In the genomic region with DNA sequence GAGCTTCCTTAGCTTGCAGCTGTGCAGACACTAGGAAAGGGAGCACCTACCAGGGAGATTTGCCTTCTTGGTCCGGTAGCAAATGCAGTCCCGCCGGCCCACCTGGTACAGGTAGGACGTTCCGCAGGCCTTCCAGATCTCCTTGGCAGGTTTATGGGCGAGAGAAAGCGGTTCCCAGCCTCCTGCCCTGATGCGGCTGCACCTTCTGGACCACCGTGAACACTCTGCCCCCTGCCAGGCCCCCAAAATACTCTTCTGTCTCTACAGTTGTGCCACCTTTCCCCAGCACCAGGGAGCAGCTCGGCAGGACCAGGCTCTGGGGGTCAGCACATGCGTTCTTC, we compare ENCODE assay signal across 10 cellular contexts.
DNase-seq lines count a peak whose midpoint lies in the region; ATAC-seq and TF ChIP-seq lines count a peak whose summit lies in the region.
"Had no signal": no experiment of that assay in that cellular context is flagged by ENCODE, and none has a peak within 500 bp of the region (broad histone marks: within the 10 kb centered on the region; RNA-seq: fewer than 3 reads in every experiment).

No MANE protein-coding gene starts in this region.

- no peak for TF ChIP-seq CTCF in neural crest cell (conservative IDR thresholded peaks at IDR 0.05)

- H3K4me1 Mint-ChIP-seq in stimulated activated naive CD8-positive, alpha-beta T cell treated with anti-CD3 and anti-CD28 coated beads, Interleukin-15, Interleukin-2, amounts not matched to agents 100 ng/mL and 50 ng/mL, for 24 hours (ENCODE audit: low read depth): peaks cover 7% of the 10 kb centered on the region
- peaks cover 4% of the 10 kb centered on the region for H3K4me1 Mint-ChIP-seq in neural crest cell

- no peaks in the 10 kb centered on the region for H3K9me3 Mint-ChIP-seq in stimulated activated naive CD8-positive, alpha-beta T cell treated with anti-CD3 and anti-CD28 coated beads, Interleukin-15, Interleukin-2, amounts not matched to agents 100 ng/mL and 50 ng/mL, for 24 hours
- H3K9me3 Mint-ChIP-seq in neural crest cell: no peaks in the 10 kb centered on the region

- H3K36me3 ChIP-seq in endocrine pancreas (ENCODE audit: control insufficient read depth, insufficient read depth, low read length): no peaks in the 10 kb centered on the region

- ATAC-seq in stimulated activated naive CD8-positive, alpha-beta T cell treated with anti-CD3 and anti-CD28 coated beads, Interleukin-15, Interleukin-2, amounts not matched to agents 100 U/mL and 50 U/mL, for 24 hours: no peak
- no peak for ATAC-seq in HG03378 (IDR thresholded peaks at IDR 0.05; ENCODE audit: unreplicated experiment)

- no peak overlapping the region for H3K9ac ChIP-seq in endocrine pancreas (ENCODE audit: control insufficient read depth, insufficient read depth, low read length)

- H3K9me3 ChIP-seq in endocrine pancreas (ENCODE audit: control insufficient read depth, low read length): no peaks in the 10 kb centered on the region

- no peak overlapping the region for H3K27ac Mint-ChIP-seq in stimulated activated naive CD8-positive, alpha-beta T cell treated with anti-CD3 and anti-CD28 coated beads, Interleukin-15, Interleukin-2, amounts not matched to agents 100 ng/mL and 50 ng/mL, for 24 hours
- H3K27ac Mint-ChIP-seq in neural crest cell (ENCODE audit: unreplicated experiment): peak overlapping the region; percentile 27

- peaks cover 19% of the 10 kb centered on the region for H3K27me3 Mint-ChIP-seq in stimulated activated naive CD8-positive, alpha-beta T cell treated with anti-CD3 and anti-CD28 coated beads, Interleukin-15, Interleukin-2, amounts not matched to agents 100 ng/mL and 50 ng/mL, for 24 hours
- H3K27me3 Mint-ChIP-seq in neural crest cell (ENCODE audit: low read depth): peaks cover 17% of the 10 kb centered on the region

- H3K4me3 Mint-ChIP-seq in stimulated activated naive CD8-positive, alpha-beta T cell treated with anti-CD3 and anti-CD28 coated beads, Interleukin-15, Interleukin-2, amounts not matched to agents 100 ng/mL and 50 ng/mL, for 24 hours: peak overlapping the region; percentile 49
- peak overlapping the region; percentile 61 for H3K4me3 Mint-ChIP-seq in neural crest cell

- DNase-seq in stimulated activated naive CD8-positive, alpha-beta T cell treated with anti-CD3 and anti-CD28 coated beads, Interleukin-15, Interleukin-2, amounts not matched to agents 100 U/mL and 50 U/mL, for 24 hours: no peak
- DNase-seq in neural crest cell (ENCODE audit: low read depth, low spot score): no peak
- no peak for DNase-seq in NOMO-1 (lab: John Stamatoyannopoulos, UW; ENCODE audit: unreplicated experiment in 2 of 2)
- no peak for DNase-seq in T-helper 9 cell
- DNase-seq in DMS79 (lab: John Stamatoyannopoulos, UW): no peak
- DNase-seq: AML-193, NCI-H2029 treated with DMSO at 0.1 percent for 48 hours had no signal

- H3K27me3 ChIP-seq in endocrine pancreas (ENCODE audit: control insufficient read depth, insufficient read depth, low read length): no peaks in the 10 kb centered on the region

- H3K4me3 ChIP-seq in endocrine pancreas (ENCODE audit: control insufficient read depth, insufficient read depth, low read length): peak overlapping the region; percentile 42

- no peaks in the 10 kb centered on the region for H3K36me3 Mint-ChIP-seq in stimulated activated naive CD8-positive, alpha-beta T cell treated with anti-CD3 and anti-CD28 coated beads, Interleukin-15, Interleukin-2, amounts not matched to agents 100 ng/mL and 50 ng/mL, for 24 hours (ENCODE audit: low read depth)
- H3K36me3 Mint-ChIP-seq in neural crest cell (ENCODE audit: low read depth): no peaks in the 10 kb centered on the region

- no peaks in the 10 kb centered on the region for H3K4me1 ChIP-seq in endocrine pancreas (ENCODE audit: control insufficient read depth, insufficient read depth, low read length)
